1 cellular context compared by ENCODE assay signal in the genomic region with DNA sequence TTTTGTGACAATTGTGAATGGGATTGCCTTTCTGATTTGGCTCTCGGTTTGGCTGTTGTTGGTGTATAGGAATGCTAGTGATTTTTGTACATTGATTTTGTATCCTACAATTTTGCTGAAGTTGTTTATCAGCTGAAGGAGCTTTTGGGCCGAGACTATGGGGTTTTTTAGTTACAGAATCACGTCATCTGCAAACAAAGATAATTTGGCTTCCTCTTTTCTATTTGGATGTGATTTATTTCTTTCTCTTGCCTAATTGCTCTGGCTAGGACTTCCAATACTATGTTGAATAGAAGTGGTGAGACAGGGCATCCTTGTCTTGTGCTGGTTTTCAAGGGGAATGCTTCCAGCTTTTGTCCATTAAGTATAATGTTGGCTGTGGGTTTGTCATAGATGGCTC. TPM values are rescaled to one million over a fixed set of nuclear protein-coding genes. Genes with fewer than 3 reads are reported as not detected.
"Had no signal": no experiment of that assay in that cellular context is flagged by ENCODE, and none has a peak within 500 bp of the region (broad histone marks: within the 10 kb centered on the region; RNA-seq: fewer than 3 reads in every experiment).

No MANE protein-coding gene starts in this region.

RNA-seq across cellular contexts. Expression of a gene that starts 44.2 kb away (rescaled TPM):
- total RNA-seq: epithelial cell of proximal tubule had no signal
